In the genomic region with DNA sequence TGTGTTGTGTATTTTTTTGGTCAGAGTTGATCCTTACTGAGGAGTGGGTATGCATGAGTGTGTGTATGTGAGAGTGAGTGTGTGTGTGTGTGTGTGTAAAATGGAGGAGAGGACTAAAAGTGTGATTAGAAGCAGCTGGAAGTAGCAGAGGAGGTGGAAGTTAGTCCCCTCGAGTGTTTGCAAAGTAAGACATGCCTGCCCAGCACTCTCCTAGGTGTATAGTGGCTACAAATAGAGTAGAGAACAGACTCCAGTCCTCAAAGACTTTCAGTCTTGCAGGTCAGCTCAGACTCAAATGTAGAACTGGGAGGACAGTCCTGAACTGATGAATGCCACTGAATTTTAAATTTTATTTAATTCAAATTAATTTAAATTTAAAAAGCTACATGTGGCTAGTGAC, we compare ENCODE assay signal across 22 cellular contexts. TPM values are rescaled to one million over a fixed set of nuclear protein-coding genes. Genes with fewer than 3 reads are reported as not detected.
DNase-seq lines count a peak whose midpoint lies in the region; ATAC-seq lines count a peak whose summit lies in the region.
"Had no signal": no experiment of that assay in that cellular context is flagged by ENCODE, and none has a peak within 500 bp of the region (broad histone marks: within the 10 kb centered on the region; RNA-seq: fewer than 3 reads in every experiment).

No MANE protein-coding gene starts in this region.

- peak overlapping the region; percentile 81 for H3K27ac Mint-ChIP-seq in activated CD4-positive, alpha-beta T cell treated with anti-CD3 and anti-CD28 coated beads for 36 hours
- peak overlapping the region; percentile 51 to 94 (median 89) for H3K27ac Mint-ChIP-seq in CD4-positive, CD25-positive, alpha-beta regulatory T cell
- peak overlapping the region; percentile 14 to 16 for H3K27ac Mint-ChIP-seq in T-cell
- H3K27ac Mint-ChIP-seq in central memory CD8-positive, alpha-beta T cell (ENCODE audit: low read depth), result peak overlapping the region; percentile 20

- no peaks in the 10 kb centered on the region for H3K27me3 Mint-ChIP-seq in activated CD4-positive, alpha-beta T cell treated with anti-CD3 and anti-CD28 coated beads for 36 hours
- no peaks in the 10 kb centered on the region for H3K27me3 Mint-ChIP-seq in CD4-positive, CD25-positive, alpha-beta regulatory T cell
- H3K27me3 Mint-ChIP-seq in T-cell, result no peaks in the 10 kb centered on the region
- no peaks in the 10 kb centered on the region for H3K27me3 Mint-ChIP-seq in central memory CD8-positive, alpha-beta T cell
- H3K27me3 Mint-ChIP-seq: effector memory CD8-positive, alpha-beta T cell had no signal

- CTCF ChIA-PET in activated CD4-positive, alpha-beta T cell treated with anti-CD3 and anti-CD28 coated beads for 36 hours (lab: Charles Lee), result interaction anchor here (0.6 to 5.1 kb wide), 26 partner anchors 9 to 241 kb away, joined by 3 to 65 read pairs (median 5); a partner anchor contains a TSS
- CTCF ChIA-PET in T-cell (lab: Charles Lee), result interaction anchor here (0.5 to 4.1 kb wide), 25 partner anchors 8 to 1120 kb away, joined by 3 to 30 read pairs (median 4); a partner anchor contains a TSS

- ATAC-seq in activated CD4-positive, alpha-beta T cell treated with anti-CD3 and anti-CD28 coated beads for 36 hours, result no peak
- no peak for ATAC-seq in CD4-positive, CD25-positive, alpha-beta regulatory T cell (ENCODE audit: low read depth in 2 of 2)
- ATAC-seq in T-cell (replicated peaks in 1 of 4), result no peak
- ATAC-seq in central memory CD8-positive, alpha-beta T cell (replicated peaks; ENCODE audit: extremely low read depth, poor library complexity, severe bottlenecking), result no peak
- no peak for ATAC-seq in HG02852 (IDR thresholded peaks at IDR 0.05; ENCODE audit: unreplicated experiment)
- ATAC-seq: foreskin keratinocyte, left cardiac atrium, Panc1 had no signal

- DNase-seq in activated CD4-positive, alpha-beta T cell treated with anti-CD3 and anti-CD28 coated beads for 36 hours, result no peak
- no peak for DNase-seq in activated CD4-positive, alpha-beta T cell treated with anti-CD3 and anti-CD28 coated beads, Interleukin-2, amount 50 U/mL, for 4 hours
- DNase-seq in CD4-positive, CD25-positive, alpha-beta regulatory T cell, result no peak
- DNase-seq in T-cell (no peak), Kasumi-1 (lab: John Stamatoyannopoulos, UW) (no peak), EL (no peak)
- no peak for DNase-seq in central memory CD8-positive, alpha-beta T cell (ENCODE audit: low spot score in 2 of 2)
- DNase-seq: activated CD8-positive, alpha-beta memory T cell treated with anti-CD3 and anti-CD28 coated beads for 24 hours; amniotic stem cell; foreskin keratinocyte; H9; KG1; left cardiac atrium; mammary epithelial cell; NCI-H146; NCI-H510A treated with DMSO at 0.1 percent for 48 hours; sigmoid colon; transverse colon had no signal

- no peak overlapping the region for H3K4me3 Mint-ChIP-seq in activated CD4-positive, alpha-beta T cell treated with anti-CD3 and anti-CD28 coated beads for 36 hours
- peak overlapping the region in 1 of 4 donors; percentile 36 for H3K4me3 Mint-ChIP-seq in CD4-positive, CD25-positive, alpha-beta regulatory T cell
- no peak overlapping the region for H3K4me3 Mint-ChIP-seq in T-cell
- no peak overlapping the region for H3K4me3 Mint-ChIP-seq in central memory CD8-positive, alpha-beta T cell
- H3K4me3 Mint-ChIP-seq: effector memory CD8-positive, alpha-beta T cell; H9 had no signal

- POLR2A ChIA-PET in activated CD4-positive, alpha-beta T cell treated with anti-CD3 and anti-CD28 coated beads for 36 hours (lab: Charles Lee), result interaction anchor here (0.6 to 1.0 kb wide), 2 partner anchors 28 to 118 kb away, joined by 3 read pairs; a partner anchor contains a TSS
- POLR2A ChIA-PET in T-cell (lab: Charles Lee), result interaction anchor here in 1 of 2 donors (0.6 to 0.9 kb wide), 2 partner anchors 63 to 180 kb away, joined by 3 to 4 read pairs; no protein-coding TSS in a partner anchor

- H3K27me3 ChIP-seq in CD4-positive, CD25-positive, alpha-beta regulatory T cell (ENCODE audit: control insufficient read depth, insufficient read depth, low read length), result no peaks in the 10 kb centered on the region
- H3K27me3 ChIP-seq: sigmoid colon, transverse colon had no signal

- peaks cover 82% of the 10 kb centered on the region for H3K36me3 Mint-ChIP-seq in activated CD4-positive, alpha-beta T cell treated with anti-CD3 and anti-CD28 coated beads for 36 hours (ENCODE audit: low read depth)
- H3K36me3 Mint-ChIP-seq in CD4-positive, CD25-positive, alpha-beta regulatory T cell, result peaks cover 61% of the 10 kb centered on the region
- peaks cover 64% of the 10 kb centered on the region for H3K36me3 Mint-ChIP-seq in T-cell
- peaks cover 12% of the 10 kb centered on the region for H3K36me3 Mint-ChIP-seq in central memory CD8-positive, alpha-beta T cell (ENCODE audit: insufficient read depth)

- peaks cover 58% of the 10 kb centered on the region for H3K4me1 Mint-ChIP-seq in activated CD4-positive, alpha-beta T cell treated with anti-CD3 and anti-CD28 coated beads for 36 hours
- H3K4me1 Mint-ChIP-seq in CD4-positive, CD25-positive, alpha-beta regulatory T cell, result peaks cover 28 to 76% (median 58%) of the 10 kb centered on the region in 4 donors
- H3K4me1 Mint-ChIP-seq in T-cell, result peaks cover 58 to 71% (median 63%) of the 10 kb centered on the region in 3 donors
- H3K4me1 Mint-ChIP-seq in central memory CD8-positive, alpha-beta T cell, result peaks cover 34% of the 10 kb centered on the region

- no peaks in the 10 kb centered on the region for H3K9me3 ChIP-seq in CD4-positive, CD25-positive, alpha-beta regulatory T cell (ENCODE audit: control insufficient read depth in 2 of 2, low read length in 2 of 2)
- H3K9me3 ChIP-seq: prostate gland, sigmoid colon, transverse colon had no signal

- H3K9me3 Mint-ChIP-seq in activated CD4-positive, alpha-beta T cell treated with anti-CD3 and anti-CD28 coated beads for 36 hours (ENCODE audit: low read depth), result peaks cover 7% of the 10 kb centered on the region
- peaks cover 0 to 6% (median 0%) of the 10 kb centered on the region in 7 donors for H3K9me3 Mint-ChIP-seq in CD4-positive, CD25-positive, alpha-beta regulatory T cell
- H3K9me3 Mint-ChIP-seq in T-cell, result no peaks in the 10 kb centered on the region
- H3K9me3 Mint-ChIP-seq in central memory CD8-positive, alpha-beta T cell, result no peaks in the 10 kb centered on the region
- H3K9me3 Mint-ChIP-seq: effector memory CD8-positive, alpha-beta T cell had no signal

- intact Hi-C loops in activated CD4-positive, alpha-beta T cell treated with anti-CD3 and anti-CD28 coated beads for 36 hours (cut with DNase I, micrococcal nuclease), result loop anchor here (1.0 to 2.0 kb wide), 2 partner anchors 38 to 275 kb away; a partner anchor contains a TSS

- no peak overlapping the region for H3K4me3 ChIP-seq in CD4-positive, CD25-positive, alpha-beta regulatory T cell (ENCODE audit: low read depth, low read length)
- H3K4me3 ChIP-seq: prostate gland, sigmoid colon, transverse colon had no signal

- peaks cover 39% of the 10 kb centered on the region for H3K4me1 ChIP-seq in CD4-positive, CD25-positive, alpha-beta regulatory T cell (ENCODE audit: control insufficient read depth, insufficient read depth, low read length, poor library complexity, severe bottlenecking)
- H3K4me1 ChIP-seq: foreskin keratinocyte, prostate gland, sigmoid colon, transverse colon had no signal

- no peak overlapping the region for H3K27ac ChIP-seq in CD4-positive, CD25-positive, alpha-beta regulatory T cell (ENCODE audit: insufficient read depth, low read length, poor library complexity, severe bottlenecking)
- H3K27ac ChIP-seq: foreskin keratinocyte, prostate gland, sigmoid colon, transverse colon had no signal

- peaks cover 76% of the 10 kb centered on the region for H3K36me3 ChIP-seq in CD4-positive, CD25-positive, alpha-beta regulatory T cell (ENCODE audit: control insufficient read depth, insufficient read depth, low read length)
- H3K36me3 ChIP-seq: prostate gland, sigmoid colon, transverse colon had no signal

RNA-seq across cellular contexts. Expression of a gene that starts 28.5 kb away (rescaled TPM):
- total RNA-seq in activated CD4-positive, alpha-beta T cell treated with anti-CD3 and anti-CD28 coated beads for 36 hours, result 100 to 1,000 TPM; 103 to 108 TPM
- 70.3 TPM for total RNA-seq in CD4-positive, CD25-positive, alpha-beta regulatory T cell
- polyA plus RNA-seq in CD4-positive, CD25-positive, alpha-beta regulatory T cell, result 10 to 100 TPM; 33.5 to 45.4 (median 39.5) TPM
- 10 to 100 TPM; 19.4 to 38.7 (median 30.7) TPM for total RNA-seq in T-cell
- total RNA-seq: foreskin keratinocyte, H9, mammary epithelial cell had no signal
- polyA plus RNA-seq: foreskin keratinocyte, mammary epithelial cell had no signal

RNA-seq across cellular contexts. Expression of a gene that starts 39.0 kb away (rescaled TPM):
- total RNA-seq in activated CD4-positive, alpha-beta T cell treated with anti-CD3 and anti-CD28 coated beads for 36 hours, result 10 to 100 TPM; 14.8 to 17.8 TPM
- 135 TPM for total RNA-seq in CD4-positive, CD25-positive, alpha-beta regulatory T cell
- 10 to 100 TPM; 20.7 to 36.4 (median 27.1) TPM for polyA plus RNA-seq in CD4-positive, CD25-positive, alpha-beta regulatory T cell
- 10 to 100 TPM; 47.5 to 97.4 (median 51.8) TPM for total RNA-seq in T-cell
- total RNA-seq: foreskin keratinocyte, H9, mammary epithelial cell had no signal
- polyA plus RNA-seq: foreskin keratinocyte, mammary epithelial cell had no signal

Comparison
In these comparisons a context has a peak if more than half of its experiments do, and no peak if none do; other contexts are left out.
1. H3K27ac Mint-ChIP-seq: peak in every context shown above with its lines; median percentile 89 in CD4-positive, CD25-positive, alpha-beta regulatory T cell; 81 in activated CD4-positive, alpha-beta T cell treated with anti-CD3 and anti-CD28 coated beads for 36 hours; 20 in central memory CD8-positive, alpha-beta T cell; 15 in T-cell.